ENCODE assay signal across 1 cellular context in the genomic region with DNA sequence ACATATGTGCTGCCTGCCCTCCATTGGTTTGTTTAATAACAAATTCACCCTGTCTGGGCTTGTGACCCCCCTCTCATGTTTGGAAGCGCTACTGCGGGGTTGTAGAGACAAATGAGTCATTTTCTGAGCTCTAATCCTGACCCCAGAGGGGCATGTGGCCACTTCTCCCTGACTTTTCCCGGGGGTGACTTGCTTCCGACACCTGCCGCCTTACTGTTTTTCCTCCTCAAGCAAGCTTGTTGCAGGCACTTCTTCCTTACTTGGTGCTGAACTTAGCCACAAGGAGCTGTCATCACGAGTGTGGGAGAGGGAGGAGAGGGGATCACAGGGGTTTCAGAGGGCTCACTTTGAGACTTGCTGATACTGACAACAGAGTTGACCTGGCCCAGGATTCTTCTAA.
TF ChIP-seq lines count a peak whose summit lies in the region.

No MANE protein-coding gene starts in this region.

TF ChIP-seq in endothelial cell of umbilical vein, 7 proteins besides CTCF, POLR2A, EP300 and RAD21:
- TF ChIP-seq POLR2AphosphoS5 (IDR thresholded peaks at IDR 0.05; ENCODE audit: insufficient read depth, low read depth, low read length) = no peak
- peak; percentile 5 for TF ChIP-seq FOS (IDR thresholded peaks at IDR 0.05; ENCODE audit: borderline replicate concordance, insufficient read depth, low read length)
